ENCODE assay signal across 24 cellular contexts in the genomic region with DNA sequence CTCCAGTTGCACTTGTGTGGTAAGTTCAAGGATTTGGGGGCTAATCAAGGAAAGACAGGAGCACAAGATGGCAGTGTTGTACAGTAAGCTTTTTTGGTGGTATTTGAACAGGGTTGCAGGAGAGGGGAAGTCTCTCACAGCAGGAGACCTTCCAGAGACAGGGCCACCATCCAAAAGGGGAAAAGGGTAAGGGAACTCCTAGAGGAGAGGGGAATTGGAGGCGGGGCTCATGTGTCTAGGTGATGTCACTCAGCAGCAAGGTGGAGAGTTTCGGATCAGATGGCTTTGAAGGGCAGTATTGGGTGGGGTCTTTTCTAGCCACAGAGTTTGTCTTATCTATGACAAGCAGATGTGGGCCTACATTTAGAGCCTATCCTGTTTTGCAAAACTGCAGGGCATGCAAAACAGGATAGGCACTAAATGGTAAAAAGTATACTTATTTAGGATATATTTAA. TPM values are rescaled to one million over a fixed set of nuclear protein-coding genes. Genes with fewer than 3 reads are reported as not detected.
DNase-seq lines count a peak whose midpoint lies in the region; ATAC-seq, FAIRE-seq and TF ChIP-seq lines count a peak whose summit lies in the region.
"Had no signal": no experiment of that assay in that cellular context is flagged by ENCODE, and none has a peak within 500 bp of the region (broad histone marks: within the 10 kb centered on the region; RNA-seq: fewer than 3 reads in every experiment).

No MANE protein-coding gene starts in this region.

- peak; percentile 86 for DNase-seq in H9
- peak; percentile 71 to 90 (median 82) for DNase-seq in K562 (ENCODE audit: extremely low read depth in 1 of 4, low spot score in 3 of 4)
- peak; percentile 58 for DNase-seq in neural progenitor cell (ENCODE audit: low spot score)
- no peak for DNase-seq in small intestine
- DNase-seq: activated CD4-positive, alpha-beta T cell treated with anti-CD3 and anti-CD28 coated beads, Interleukin-2, amount 50 U/mL, for 1 hour; activated naive CD8-positive, alpha-beta T cell treated with anti-CD3 and anti-CD28 coated beads, Interleukin-2, amount 50 U/mL, for 24 hours; activated T-cell treated with anti-CD3 and anti-CD28 coated beads, Interleukin-2, amount 50 U/mL, for 4 hours; CD8-positive, alpha-beta T cell; esophagus squamous epithelium; GDM1; GM23248; lower lobe of right lung; NCI-H1092; right lobe of liver; stimulated activated CD4-positive, alpha-beta T cell treated with anti-CD3 and anti-CD28 coated beads, Interleukin-4, amount 100 ng/mL, for 24 hours; T-cell; uterus had no signal

- peak; percentile 25 to 67 for TF ChIP-seq RAD21 in K562 (CRISPR knock-in tag; conservative IDR thresholded peaks at IDR 0.05 in 1 of 2, IDR thresholded peaks at IDR 0.05 in 1 of 2)

- no peak overlapping the region for H3K56ac ChIP-seq in H9 (ENCODE audit: insufficient read length, low read depth, low read length)

- no peak overlapping the region for H2BK15ac ChIP-seq in H9 (ENCODE audit: low read depth, low read length)

- H3K4me3 ChIP-seq in OCI-LY3 (ENCODE audit: low read length) (no peak overlapping the region), K562 (no peak overlapping the region), neural progenitor cell (no peak overlapping the region), small intestine (ENCODE audit: low read depth in 1 of 2, low read length in 2 of 2) (no peak overlapping the region)
- H3K4me3 ChIP-seq: coronary artery, esophagus squamous epithelium, GM23248, lower lobe of right lung, right lobe of liver, uterus had no signal

- H2AK5ac ChIP-seq in H9 (ENCODE audit: insufficient read length, low read length): no peak overlapping the region

- H3K9me3 ChIP-seq in H9 (ENCODE audit: control insufficient read depth, low read depth, low read length) (no peaks in the 10 kb centered on the region), OCI-LY3 (ENCODE audit: insufficient read depth, low read length) (no peaks in the 10 kb centered on the region), K562 (replicated peaks; ENCODE audit: control insufficient read depth, insufficient read depth, low read depth, low read length) (peaks cover 4% of the 10 kb centered on the region), neural progenitor cell (ENCODE audit: low read depth) (no peaks in the 10 kb centered on the region), small intestine (ENCODE audit: control insufficient read depth, low read depth) (no peaks in the 10 kb centered on the region)
- H3K9me3 ChIP-seq: esophagus squamous epithelium, lower lobe of right lung, right lobe of liver, uterus had no signal

- FAIRE-seq in K562 (lab: Jason Lieb, UNC) (peak; percentile 98), small intestine (lab: Jason Lieb, UNC) (no peak)

- H2BK20ac ChIP-seq in H9 (ENCODE audit: low read depth, low read length, poor library complexity, severe bottlenecking): no peak overlapping the region

- H3K9ac ChIP-seq in H9 (ENCODE audit: extremely low read depth, insufficient read length, low read length): no peak overlapping the region
- no peak overlapping the region for H3K9ac ChIP-seq in OCI-LY3 (ENCODE audit: low read length)
- no peak overlapping the region for H3K9ac ChIP-seq in K562 (ENCODE audit: insufficient read depth in 1 of 2, low read depth in 2 of 2, low read length in 2 of 2)
- H3K9ac ChIP-seq in neural progenitor cell: no peak overlapping the region
- H3K9ac ChIP-seq: GM23248 had no signal

- no peak overlapping the region for H3K18ac ChIP-seq in H9 (ENCODE audit: insufficient read length, low read depth, low read length)

- H3K36me3 ChIP-seq in OCI-LY3 (replicated peaks; ENCODE audit: low read depth, low read length) (no peaks in the 10 kb centered on the region), K562 (ENCODE audit: control insufficient read depth, insufficient read depth, low read length) (no peaks in the 10 kb centered on the region), neural progenitor cell (no peaks in the 10 kb centered on the region), small intestine (ENCODE audit: control insufficient read depth in 2 of 2, insufficient read depth in 2 of 2, low read length in 2 of 2) (no peaks in the 10 kb centered on the region)
- H3K36me3 ChIP-seq: esophagus squamous epithelium, lower lobe of right lung, right lobe of liver, uterus had no signal

- H3K9me3 Mint-ChIP-seq in H9: peaks cover 16 to 18% of the 10 kb centered on the region in 2 experiments; a peak in 4 of 5 replicates
- H3K9me3 Mint-ChIP-seq in neural progenitor cell: peaks cover 21% of the 10 kb centered on the region

- no peak overlapping the region for H3T11ph ChIP-seq in H9 (ENCODE audit: low read length)

- no TSS peak for BruUV-seq in K562 (replicated peaks; lab: Mats Ljungman, UMichigan)

- TF ChIP-seq EP300 in K562 (IDR thresholded peaks at IDR 0.05; ENCODE audit: low read length): peak; percentile 88

- H3K23me2 ChIP-seq in H9 (ENCODE audit: insufficient read length, low read depth, low read length, poor library complexity, severe bottlenecking): no peaks in the 10 kb centered on the region

- H3K4me1 Mint-ChIP-seq in H9: peaks cover 8 to 9% of the 10 kb centered on the region in 2 experiments
- H3K4me1 Mint-ChIP-seq in neural progenitor cell: no peaks in the 10 kb centered on the region
- H3K4me1 Mint-ChIP-seq: stimulated activated memory B cell treated with anti-CD40 and anti-IgM and Interleukin-4, amounts not matched to agents 10 μg/mL and 1 μg/mL and 100 μg/mL, for 72 hours had no signal

- H3K36me3 Mint-ChIP-seq in H9 (ENCODE audit: insufficient read depth in 1 of 3, low read depth in 3 of 3) (peaks cover 4 to 24% (median 6%) of the 10 kb centered on the region in 3 experiments; a peak in 6 of 7 replicates), neural progenitor cell (peaks cover 14% of the 10 kb centered on the region)
- H3K36me3 Mint-ChIP-seq: CD8-positive, alpha-beta T cell; T-cell had no signal

- H2BK120ac ChIP-seq in H9 (ENCODE audit: low read depth, low read length, poor library complexity, severe bottlenecking): no peak overlapping the region

- H3K4me1 ChIP-seq in H9 (ENCODE audit: insufficient read depth, low read length) (no peaks in the 10 kb centered on the region), OCI-LY3 (ENCODE audit: low read length) (no peaks in the 10 kb centered on the region), K562 (replicated peaks in 1 of 2; ENCODE audit: control insufficient read depth in 2 of 2, insufficient read depth in 2 of 2, low read length in 2 of 2) (peaks cover 0 to 15% of the 10 kb centered on the region in 2 experiments; a peak in 2 of 5 replicates), neural progenitor cell (peaks cover 4% of the 10 kb centered on the region), small intestine (ENCODE audit: control insufficient read depth in 2 of 2, insufficient read depth in 1 of 2, low read depth in 1 of 2, low read length in 1 of 2) (no peaks in the 10 kb centered on the region)
- H3K4me1 ChIP-seq: esophagus squamous epithelium, lower lobe of right lung, right lobe of liver, uterus had no signal

- no peak overlapping the region for H4K91ac ChIP-seq in H9 (ENCODE audit: insufficient read length, low read depth, low read length)

- no peaks in the 10 kb centered on the region for H3K9me1 ChIP-seq in K562 (ENCODE audit: control insufficient read depth, insufficient read depth, low read length)

- WGBS in H9 (ENCODE audit: extremely low coverage, insufficient read length, low lambda C conversion rate): no CpG with 5 or more reads among the region's 2 CpGs
- WGBS in K562 (ENCODE audit: insufficient coverage, low coverage, missing lambda C conversion rate): 0% methylated on average over 2 of the region's 2 CpGs
- 55 to 71% (median 68%) methylated on average over 2 of the region's 2 CpGs for WGBS in small intestine, 3 donors

- H2AFZ ChIP-seq in H9 (ENCODE audit: low read length) (no peak overlapping the region), OCI-LY3 (ENCODE audit: low read depth, low read length) (no peak overlapping the region), K562 (ENCODE audit: low read depth, low read length) (peak overlapping the region; percentile 77), neural progenitor cell (replicated peaks) (no peak overlapping the region)
- H2AFZ ChIP-seq: GM23248 had no signal

- no peak overlapping the region for H3K14ac ChIP-seq in H9 (ENCODE audit: insufficient read depth, low read length)

- H3K27me3 ChIP-seq in H9 (ENCODE audit: insufficient read depth, low read length): no peaks in the 10 kb centered on the region
- H3K27me3 ChIP-seq in OCI-LY3 (ENCODE audit: low read depth, low read length): no peaks in the 10 kb centered on the region; the same call in 1 of the 2 replicates
- no peaks in the 10 kb centered on the region for H3K27me3 ChIP-seq in K562 (ENCODE audit: control insufficient read depth in 2 of 2, insufficient read depth in 2 of 2, low read length in 2 of 2)
- no peaks in the 10 kb centered on the region for H3K27me3 ChIP-seq in neural progenitor cell
- H3K27me3 ChIP-seq in small intestine (ENCODE audit: control insufficient read depth in 2 of 2, insufficient read depth in 2 of 2, low read length in 2 of 2): peaks cover 0 to 4% of the 10 kb centered on the region in 2 donors
- H3K27me3 ChIP-seq: uterus had no signal

- H3K23ac ChIP-seq in H9 (ENCODE audit: insufficient read length, low read depth, low read length): no peak overlapping the region

- H3K27me3 Mint-ChIP-seq in H9 (ENCODE audit: low read depth) (no peaks in the 10 kb centered on the region), neural progenitor cell (ENCODE audit: insufficient read depth, low read depth) (peaks cover 6% of the 10 kb centered on the region)

- CTCF ChIA-PET in K562 (lab: Yijun Ruan, JAX; ENCODE audit: low intra/inter-chr PET ratio): no interaction called here

- no peak overlapping the region for H3K4ac ChIP-seq in H9 (ENCODE audit: low read depth, low read length)

- no peaks in the 10 kb centered on the region for H3F3A ChIP-seq in neural progenitor cell (ENCODE audit: low read depth)

- no peak overlapping the region for H2BK12ac ChIP-seq in H9 (ENCODE audit: insufficient read length, low read depth, low read length)

- TF ChIP-seq POLR2A in K562 (conservative IDR thresholded peaks at IDR 0.05): no peak

- no peak overlapping the region for H2BK5ac ChIP-seq in H9 (ENCODE audit: insufficient read length, low read length)

- in situ Hi-C loops in K562 (cut with MboI): no loop called here

- H3K4me3 Mint-ChIP-seq in H9 (no peak overlapping the region), neural progenitor cell (no peak overlapping the region)
- H3K4me3 Mint-ChIP-seq: activated naive CD8-positive, alpha-beta T cell treated with anti-CD3 and anti-CD28 coated beads, Interleukin-2, amount 50 U/mL, for 24 hours; activated T-cell treated with anti-CD3 and anti-CD28 coated beads, Interleukin-2, amount 50 U/mL, for 4 hours; CD8-positive, alpha-beta T cell; neural crest cell; stimulated activated memory B cell treated with anti-CD40 and anti-IgM and Interleukin-4, amounts not matched to agents 10 μg/mL and 1 μg/mL and 100 μg/mL, for 72 hours; T-cell had no signal

- H4K20me1 ChIP-seq in H9 (ENCODE audit: control insufficient read depth, insufficient read depth, insufficient read length): no peaks in the 10 kb centered on the region
- H4K20me1 ChIP-seq in OCI-LY3 (ENCODE audit: insufficient read depth, low read length): no peaks in the 10 kb centered on the region
- H4K20me1 ChIP-seq in K562 (replicated peaks; ENCODE audit: control insufficient read depth, insufficient read depth, low read length): no peaks in the 10 kb centered on the region
- no peaks in the 10 kb centered on the region for H4K20me1 ChIP-seq in neural progenitor cell (ENCODE audit: low read depth)

- no peak overlapping the region for H4K5ac ChIP-seq in H9 (ENCODE audit: insufficient read length, low read depth, low read length)

- H3K27ac Mint-ChIP-seq in H9: no peak overlapping the region; a peak in 1 of 7 replicates
- H3K27ac Mint-ChIP-seq in neural progenitor cell: no peak overlapping the region
- H3K27ac Mint-ChIP-seq: activated naive CD8-positive, alpha-beta T cell treated with anti-CD3 and anti-CD28 coated beads, Interleukin-2, amount 50 U/mL, for 24 hours; CD8-positive, alpha-beta T cell; stimulated activated memory B cell treated with anti-CD40 and anti-IgM and Interleukin-4, amounts not matched to agents 10 μg/mL and 1 μg/mL and 100 μg/mL, for 72 hours; T-cell had no signal

- TF ChIP-seq CTCF in H9 (conservative IDR thresholded peaks at IDR 0.05) (peak; percentile 64), OCI-LY3 (IDR thresholded peaks at IDR 0.05; ENCODE audit: low read depth, low read length) (peak; percentile 81), K562 (IDR thresholded peaks at IDR 0.05 in 2 of 3, conservative IDR thresholded peaks at IDR 0.05 in 1 of 3; ENCODE audit: insufficient read depth in 2 of 3, low read depth in 1 of 3, low read length in 3 of 3) (peak; percentile 28 to 54 (median 51); a peak in 4 of 6 replicates), neural progenitor cell (IDR thresholded peaks at IDR 0.05) (peak; percentile 45)

- H3K79me1 ChIP-seq in H9 (ENCODE audit: insufficient read depth, low read depth, low read length, poor library complexity, severe bottlenecking): no peaks in the 10 kb centered on the region

- no peak overlapping the region for H4K8ac ChIP-seq in H9 (replicated peaks; ENCODE audit: insufficient read length, low read depth, low read length)

- H3K79me2 ChIP-seq in H9 (ENCODE audit: insufficient read depth, low read length): no peaks in the 10 kb centered on the region
- no peaks in the 10 kb centered on the region for H3K79me2 ChIP-seq in OCI-LY3 (ENCODE audit: low read length)
- no peaks in the 10 kb centered on the region for H3K79me2 ChIP-seq in K562 (ENCODE audit: control insufficient read depth, insufficient read depth, low read length)
- H3K79me2 ChIP-seq in neural progenitor cell (ENCODE audit: low read depth): no peaks in the 10 kb centered on the region

- ATAC-seq in K562: peak; percentile 99
- no peak for ATAC-seq in HG03469 (IDR thresholded peaks at IDR 0.05; ENCODE audit: unreplicated experiment)
- ATAC-seq in GM19467 (IDR thresholded peaks at IDR 0.05; ENCODE audit: unreplicated experiment): no peak
- ATAC-seq: activated naive CD8-positive, alpha-beta T cell treated with anti-CD3 and anti-CD28 coated beads, Interleukin-2, amount 50 U/mL, for 24 hours; activated T-cell treated with anti-CD3 and anti-CD28 coated beads, Interleukin-2, amount 50 U/mL, for 4 hours; CD8-positive, alpha-beta T cell; lower lobe of right lung; stimulated activated memory B cell treated with anti-CD40 and anti-IgM and Interleukin-4, amounts not matched to agents 10 μg/mL and 1 μg/mL and 100 μg/mL, for 72 hours; T-cell had no signal

- POLR2A ChIA-PET in K562 (lab: Yijun Ruan, JAX): no interaction called here

- intact Hi-C loops in K562 (cut with micrococcal nuclease): loop anchor here (5.0 to 10.0 kb wide), 3 partner anchors 249 to 842 kb away; a partner anchor contains a TSS

- H3K4me2 ChIP-seq in H9 (ENCODE audit: insufficient read depth, insufficient read length, low read length): no peak overlapping the region
- no peak overlapping the region for H3K4me2 ChIP-seq in OCI-LY3 (ENCODE audit: low read length)
- H3K4me2 ChIP-seq in K562 (ENCODE audit: insufficient read depth, low read length): peak overlapping the region; percentile 62
- peak overlapping the region; percentile 8 for H3K4me2 ChIP-seq in neural progenitor cell

- H3K27ac ChIP-seq in H9 (ENCODE audit: insufficient read length, low read depth, low read length): no peak overlapping the region
- no peak overlapping the region for H3K27ac ChIP-seq in OCI-LY3 (ENCODE audit: low read length)
- H3K27ac ChIP-seq in K562 (ENCODE audit: extremely low read depth, low read depth, low read length): peak overlapping the region; percentile 72
- H3K27ac ChIP-seq in neural progenitor cell: no peak overlapping the region
- H3K27ac ChIP-seq in small intestine (ENCODE audit: low read depth in 1 of 2, low read length in 1 of 2): no peak overlapping the region
- H3K27ac ChIP-seq: coronary artery, esophagus squamous epithelium, GM23248, HL-60, lower lobe of right lung, right lobe of liver, uterus had no signal

RNA-seq across cellular contexts. Expression of a gene that starts 13.4 kb away (rescaled TPM):
- total RNA-seq in H9 (2021) (3.3 and 4.3 TPM in 2 replicates), K562 (2014; rRNA removed) (not detected in 2 replicates), K562 (2014; rRNA removed; fragmentation: Illumina TruSeq; extraction: Trizol) (not detected in 2 replicates), K562 (2015; rRNA removed; fragmentation: Illumina TruSeq; extraction: Trizol) (not detected in 2 replicates), K562 (2021) (not detected in 2 replicates), neural progenitor cell (ENCODE audit: low replicate concordance) (25.1 and 34.6 TPM in 2 replicates)
- not detected in 2 replicates for total RNA-seq in K562 (2011; cell fraction: chromatin; rRNA removed; ENCODE audit: low replicate concordance)
- total RNA-seq in K562 (2011; cell fraction: nucleolus; rRNA removed): not detected in 2 replicates
- not detected in 2 replicates for total RNA-seq in K562 (2011; cell fraction: nucleoplasm; rRNA removed)
- polyA plus RNA-seq in K562 (2011; rRNA removed) (not detected in 2 replicates), K562 (2014; fragmentation: Illumina TruSeq; extraction: Trizol) (not detected in 2 replicates), K562 (2014; fragmentation: Nextera tagmentation; extraction: Ambion mirVana) (not detected), K562 (2014; rRNA removed) (not detected in 2 replicates), small intestine (under 1 TPM in 1 of 3 donors, not detected in 2; 0.72 TPM)
- polyA plus RNA-seq in K562 (2011; cell fraction: cytosol; rRNA removed): not detected in 2 replicates
- not detected in 2 replicates for polyA plus RNA-seq in K562 (2011; cell fraction: nucleus; rRNA removed)
- polyA plus RNA-seq in K562 (2012): not detected in 2 replicates
- polyA minus RNA-seq in K562 (2011; rRNA and poly(A)+ RNA removed): not detected in 2 replicates
- not detected in 2 replicates for polyA minus RNA-seq in K562 (2011; cell fraction: cytosol; rRNA and poly(A)+ RNA removed)
- polyA minus RNA-seq in K562 (2011; cell fraction: nucleus; rRNA and poly(A)+ RNA removed): not detected in 2 replicates
- total RNA-seq: GM23248 had no signal
- polyA plus RNA-seq: GM23248 had no signal

RNA-seq across cellular contexts. Expression of a gene that starts 15.6 kb away (rescaled TPM):
- 156 and 161 TPM in 2 replicates for total RNA-seq in H9 (2021)
- not detected in 2 replicates for total RNA-seq in K562 (2011; cell fraction: chromatin; rRNA removed; ENCODE audit: low replicate concordance)
- total RNA-seq in K562 (2011; cell fraction: nucleolus; rRNA removed): not detected in 2 replicates
- total RNA-seq in K562 (2011; cell fraction: nucleoplasm; rRNA removed): not detected in 2 replicates
- total RNA-seq in K562 (2014; rRNA removed): not detected in 2 replicates
- not detected in 2 replicates for total RNA-seq in K562 (2014; rRNA removed; fragmentation: Illumina TruSeq; extraction: Trizol)
- total RNA-seq in K562 (2015; rRNA removed; fragmentation: Illumina TruSeq; extraction: Trizol): not detected in 2 replicates
- 0.29 and 0.38 TPM in 2 replicates for total RNA-seq in K562 (2021)
- not detected in 2 replicates for polyA plus RNA-seq in K562 (2011; rRNA removed)
- polyA plus RNA-seq in K562 (2011; cell fraction: cytosol; rRNA removed): not detected in 2 replicates
- polyA plus RNA-seq in K562 (2011; cell fraction: nucleus; rRNA removed): not detected in 2 replicates
- polyA plus RNA-seq in K562 (2012): 0.06 TPM in 1 of 2 replicates, not detected in the other
- polyA plus RNA-seq in K562 (2014; fragmentation: Illumina TruSeq; extraction: Trizol): not detected in 2 replicates
- not detected for polyA plus RNA-seq in K562 (2014; fragmentation: Nextera tagmentation; extraction: Ambion mirVana)
- polyA plus RNA-seq in K562 (2014; rRNA removed): not detected in 2 replicates
- not detected in 2 replicates for polyA minus RNA-seq in K562 (2011; rRNA and poly(A)+ RNA removed)
- polyA minus RNA-seq in K562 (2011; cell fraction: cytosol; rRNA and poly(A)+ RNA removed): not detected in 2 replicates
- not detected in 2 replicates for polyA minus RNA-seq in K562 (2011; cell fraction: nucleus; rRNA and poly(A)+ RNA removed)
- 86.1 and 123 TPM in 2 replicates for total RNA-seq in neural progenitor cell (ENCODE audit: low replicate concordance)
- 10 to 100 TPM in 1 of 3 donors, not detected in 2; 11.6 TPM for polyA plus RNA-seq in small intestine
- total RNA-seq: CD8-positive, alpha-beta T cell; right lobe of liver had no signal

Comparison
In these comparisons a context has a peak if more than half of its experiments do, and no peak if none do; other contexts are left out.
1. H3K4me2 ChIP-seq: peak in K562 (single experiment) and neural progenitor cell (single experiment); none in H9 (single experiment) and OCI-LY3 (single experiment).
2. RNA of a gene that starts 15.6 kb away (total RNA-seq): 156 to 161 TPM in H9 and 86.1 to 123 TPM in neural progenitor cell; 0.29 to 0.38 TPM in K562; every median in the first group is over 10 times any median in the second.
3. Peak in every context shown above with its lines, with median percentiles within 50 percentile points of each other: CTCF ChIP-seq.